Comparison of ENCODE assay signal across 31 cellular contexts in the genomic region with DNA sequence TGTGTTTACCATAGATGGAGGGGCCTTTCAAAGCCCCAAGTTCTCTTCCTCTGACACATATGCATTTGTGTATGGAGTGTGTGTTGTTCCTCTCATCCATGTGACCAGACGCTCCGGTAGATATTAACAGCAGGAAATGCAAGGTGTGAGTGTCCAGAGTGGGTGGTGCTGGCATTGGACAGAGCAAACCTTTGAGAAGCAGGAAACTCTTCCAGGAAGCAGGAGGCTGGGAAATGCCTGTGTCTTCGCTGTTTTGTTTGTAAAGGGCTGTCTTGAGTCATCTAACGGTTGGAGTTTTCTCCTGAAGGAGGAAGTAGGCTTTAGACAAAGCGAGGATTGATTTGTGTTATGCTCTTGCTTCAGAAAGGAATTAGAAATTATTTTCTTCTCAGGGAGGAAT.
DNase-seq lines count a peak whose midpoint lies in the region; ATAC-seq and TF ChIP-seq lines count a peak whose summit lies in the region.
"Had no signal": no experiment of that assay in that cellular context is flagged by ENCODE, and none has a peak within 500 bp of the region (broad histone marks: within the 10 kb centered on the region; RNA-seq: fewer than 3 reads in every experiment).

No MANE protein-coding gene starts in this region.

- H4K8ac ChIP-seq in mesenchymal stem cell (ENCODE audit: low read length): no peak overlapping the region

- H3K4me3 Mint-ChIP-seq in GM23338: no peak overlapping the region
- H3K4me3 Mint-ChIP-seq: activated T-cell treated with anti-CD3 and anti-CD28 coated beads, Interleukin-2, amount 50 U/mL, for 4 hours; IgD-negative memory B cell; nephron progenitor cell; stimulated activated memory B cell treated with anti-CD40 and anti-IgM and Interleukin-4, amounts not matched to agents 10 μg/mL and 1 μg/mL and 100 μg/mL, for 72 hours had no signal

- H3K14ac ChIP-seq in mesenchymal stem cell (ENCODE audit: low read length in 2 of 2): no peak overlapping the region

- H2BK15ac ChIP-seq in mesenchymal stem cell (ENCODE audit: low read depth, poor library complexity, severe bottlenecking): no peak overlapping the region

- H3K4me2 ChIP-seq in GM23338: no peak overlapping the region
- no peak overlapping the region for H3K4me2 ChIP-seq in mesenchymal stem cell (ENCODE audit: low read length, poor library complexity, severe bottlenecking)

- H3K4me3 ChIP-seq in GM23338: no peak overlapping the region
- no peak overlapping the region for H3K4me3 ChIP-seq in colonic mucosa
- H3K4me3 ChIP-seq in mesenchymal stem cell (ENCODE audit: insufficient read depth in 1 of 2, low read depth in 1 of 2, low read length in 2 of 2): no peak overlapping the region
- H3K4me3 ChIP-seq: esophagus squamous epithelium, heart right ventricle, lower lobe of right lung, transverse colon had no signal

- H3K9ac ChIP-seq in colonic mucosa (ENCODE audit: low read depth in 2 of 2, low read length in 2 of 2) (no peak overlapping the region), mesenchymal stem cell (ENCODE audit: low read length) (no peak overlapping the region)

- 34% methylated on average over 5 of the region's 5 CpGs for WGBS in mesenchymal stem cell

- H3K79me1 ChIP-seq in mesenchymal stem cell (replicated peaks; ENCODE audit: low read length, poor library complexity, severe bottlenecking): no peaks in the 10 kb centered on the region

- DNase-seq in GM23338 (ENCODE audit: low spot score) (no peak), MV-4-11 (lab: John Stamatoyannopoulos, UW) (peak; percentile 2), colonic mucosa (peak; percentile 29), mesenchymal stem cell (peak; percentile 29), HuH-7 (ENCODE audit: low spot score) (no peak)
- DNase-seq: activated CD4-positive, alpha-beta T cell treated with anti-CD3 and anti-CD28 coated beads, Interleukin-2, amount 50 U/mL, for 1 hour; activated CD4-positive, CD25-positive, alpha-beta regulatory T cell; activated gamma-delta T cell treated with Interleukin-2 at 50 U/mL for 16 hours; activated T-cell treated with anti-CD3 and anti-CD28 coated beads, Interleukin-2, amount 50 U/mL, for 4 hours; C1 segment of cervical spinal cord; caudate nucleus; COR-L47; cortex of kidney; DMS79; esophagus squamous epithelium; GF-D8; lower lobe of right lung; NCI-H1092; NCI-H1694; NCI-H446 treated with DMSO at 0.1 percent for 48 hours; NCI-H82; nephron progenitor cell; T-helper 1 cell; transverse colon had no signal

- peaks cover 7% of the 10 kb centered on the region; the same call in 1 of the 2 replicates for H3K9me2 ChIP-seq in GM23338 (ENCODE audit: insufficient read depth)

- no peak overlapping the region for H3K18ac ChIP-seq in mesenchymal stem cell (ENCODE audit: low read depth in 1 of 2, low read length in 2 of 2)

- H3K27me3 ChIP-seq in GM23338 (ENCODE audit: insufficient read depth) (no peaks in the 10 kb centered on the region), colonic mucosa (no peaks in the 10 kb centered on the region), mesenchymal stem cell (ENCODE audit: control insufficient read depth in 1 of 2, insufficient read depth in 1 of 2, low read length in 2 of 2) (no peaks in the 10 kb centered on the region)
- H3K27me3 ChIP-seq: esophagus squamous epithelium, heart right ventricle, transverse colon had no signal

- ATAC-seq in GM23338: no peak
- no peak for ATAC-seq in GM19455 (IDR thresholded peaks at IDR 0.05; ENCODE audit: unreplicated experiment)
- no peak for ATAC-seq in GM21515 (IDR thresholded peaks at IDR 0.05; ENCODE audit: unreplicated experiment)
- no peak for ATAC-seq in HG02798 (IDR thresholded peaks at IDR 0.05; ENCODE audit: poor library complexity, unreplicated experiment)
- ATAC-seq: activated T-cell treated with anti-CD3 and anti-CD28 coated beads, Interleukin-2, amount 50 U/mL, for 4 hours; lower lobe of right lung; stimulated activated memory B cell treated with anti-CD40 and anti-IgM and Interleukin-4, amounts not matched to agents 10 μg/mL and 1 μg/mL and 100 μg/mL, for 72 hours had no signal

- H3K27me3 Mint-ChIP-seq in GM23338 (ENCODE audit: insufficient read depth, low read depth, poor library complexity): no peaks in the 10 kb centered on the region
- H3K27me3 Mint-ChIP-seq: IgD-negative memory B cell; stimulated activated memory B cell treated with anti-CD40 and anti-IgM and Interleukin-4, amounts not matched to agents 10 μg/mL and 1 μg/mL and 100 μg/mL, for 72 hours had no signal

- H2BK5ac ChIP-seq in mesenchymal stem cell (ENCODE audit: low read depth, low read length, poor library complexity, severe bottlenecking): no peak overlapping the region

- H3K36me3 ChIP-seq in GM23338 (ENCODE audit: insufficient read depth) (no peaks in the 10 kb centered on the region), colonic mucosa (no peaks in the 10 kb centered on the region), mesenchymal stem cell (ENCODE audit: control insufficient read depth in 1 of 2, insufficient read depth in 2 of 2, low read depth in 1 of 2, low read length in 2 of 2) (no peaks in the 10 kb centered on the region)
- H3K36me3 ChIP-seq: esophagus squamous epithelium, heart right ventricle, lower lobe of right lung, transverse colon had no signal

- H3K27ac Mint-ChIP-seq in GM23338: no peak overlapping the region
- H3K27ac Mint-ChIP-seq: IgD-negative memory B cell; nephron progenitor cell; stimulated activated memory B cell treated with anti-CD40 and anti-IgM and Interleukin-4, amounts not matched to agents 10 μg/mL and 1 μg/mL and 100 μg/mL, for 72 hours had no signal

- no peaks in the 10 kb centered on the region for H3K79me2 ChIP-seq in GM23338 (replicated peaks; ENCODE audit: insufficient read depth)

- no peak overlapping the region for H2AK5ac ChIP-seq in mesenchymal stem cell (ENCODE audit: low read length, severe bottlenecking)

- H3K4me1 ChIP-seq in GM23338 (ENCODE audit: insufficient read depth) (no peaks in the 10 kb centered on the region), colonic mucosa (no peaks in the 10 kb centered on the region), mesenchymal stem cell (ENCODE audit: control insufficient read depth, insufficient read depth, low read depth, low read length) (peaks cover 1% of the 10 kb centered on the region)
- H3K4me1 ChIP-seq: transverse colon had no signal

- H4K20me1 ChIP-seq in GM23338 (replicated peaks; ENCODE audit: insufficient read depth): no peaks in the 10 kb centered on the region

- H2BK120ac ChIP-seq in mesenchymal stem cell (ENCODE audit: low read depth, low read length): no peak overlapping the region

- peak overlapping the region in 1 of 2 experiments; percentile 32 for H3K23ac ChIP-seq in mesenchymal stem cell (ENCODE audit: low read length in 2 of 2)

- no peaks in the 10 kb centered on the region for H3F3A ChIP-seq in GM23338 (replicated peaks; ENCODE audit: low read depth)

- H4K91ac ChIP-seq in mesenchymal stem cell (ENCODE audit: low read length): no peak overlapping the region

- H2AFZ ChIP-seq in GM23338: 0 out of 2 replicates have a peak overlapping the region, but pooled peaks have one; percentile 7
- H2AFZ ChIP-seq in mesenchymal stem cell (ENCODE audit: low read depth, low read length): no peak overlapping the region

- H3K9me3 Mint-ChIP-seq in GM23338: no peaks in the 10 kb centered on the region
- H3K9me3 Mint-ChIP-seq: activated T-cell treated with anti-CD3 and anti-CD28 coated beads, Interleukin-2, amount 50 U/mL, for 4 hours; nephron progenitor cell; stimulated activated memory B cell treated with anti-CD40 and anti-IgM and Interleukin-4, amounts not matched to agents 10 μg/mL and 1 μg/mL and 100 μg/mL, for 72 hours had no signal

- H3K4ac ChIP-seq in mesenchymal stem cell (ENCODE audit: low read depth in 1 of 2, low read length in 2 of 2): no peak overlapping the region

- no peak overlapping the region for H3K27ac ChIP-seq in GM23338 (ENCODE audit: low read depth)
- H3K27ac ChIP-seq in colonic mucosa: no peak overlapping the region
- no peak overlapping the region for H3K27ac ChIP-seq in mesenchymal stem cell (ENCODE audit: low read length, poor library complexity, severe bottlenecking)
- H3K27ac ChIP-seq: esophagus squamous epithelium, HL-60, lower lobe of right lung, transverse colon had no signal

- intact Hi-C loops in colonic mucosa (cut with DNase I): no loop called here

- peaks cover 4% of the 10 kb centered on the region; the same call in 1 of the 3 replicates for H3K4me1 Mint-ChIP-seq in GM23338
- H3K4me1 Mint-ChIP-seq: IgD-negative memory B cell; stimulated activated memory B cell treated with anti-CD40 and anti-IgM and Interleukin-4, amounts not matched to agents 10 μg/mL and 1 μg/mL and 100 μg/mL, for 72 hours had no signal

- no peaks in the 10 kb centered on the region for H3K36me3 Mint-ChIP-seq in GM23338 (ENCODE audit: low read depth)
- H3K36me3 Mint-ChIP-seq: IgD-negative memory B cell; stimulated activated memory B cell treated with anti-CD40 and anti-IgM and Interleukin-4, amounts not matched to agents 10 μg/mL and 1 μg/mL and 100 μg/mL, for 72 hours had no signal

- TF ChIP-seq CTCF in GM23338 (conservative IDR thresholded peaks at IDR 0.05; ENCODE audit: low read depth in 2 of 2) (no peak), colonic mucosa (IDR thresholded peaks at IDR 0.05) (no peak)

- no peaks in the 10 kb centered on the region for H3K9me3 ChIP-seq in colonic mucosa
- no peaks in the 10 kb centered on the region for H3K9me3 ChIP-seq in mesenchymal stem cell (ENCODE audit: control insufficient read depth, low read length)
- H3K9me3 ChIP-seq: esophagus squamous epithelium, heart right ventricle, lower lobe of right lung, transverse colon had no signal

- H2BK12ac ChIP-seq in mesenchymal stem cell (ENCODE audit: low read length in 2 of 2): no peak overlapping the region

TF ChIP-seq in GM23338, 12 proteins besides CTCF, POLR2A, EP300 and RAD21 (continues in another document):
- TF ChIP-seq ZNF331 (CRISPR knock-in tag; IDR thresholded peaks at IDR 0.05; ENCODE audit: low read depth) (no peak), NANOG (IDR thresholded peaks at IDR 0.05; ENCODE audit: borderline replicate concordance) (no peak), EZH2phosphoT487 (IDR thresholded peaks at IDR 0.05; ENCODE audit: unreplicated experiment) (no peak), STAT1 (IDR thresholded peaks at IDR 0.05; ENCODE audit: unreplicated experiment) (no peak), CREB1 (CRISPR knock-in tag; IDR thresholded peaks at IDR 0.05; ENCODE audit: low read depth) (no peak)

Comparison
In these comparisons a context has a peak if more than half of its experiments do, and no peak if none do; other contexts are left out.
1. DNase-seq: peak in MV-4-11 (single experiment), colonic mucosa (single experiment) and mesenchymal stem cell (single experiment); none in GM23338 (single experiment) and HuH-7 (single experiment).